8 cellular contexts compared by ENCODE assay signal in genomic region chr2:197452754-197453122, GRCh38. TPM values are rescaled to one million over a fixed set of nuclear protein-coding genes. Genes with fewer than 3 reads are reported as not detected.
DNase-seq lines count a peak whose midpoint lies in the region; ATAC-seq, FAIRE-seq and TF ChIP-seq lines count a peak whose summit lies in the region.

No MANE protein-coding gene starts in this region.

- TF ChIP-seq RAD21 in K562 (CRISPR knock-in tag; conservative IDR thresholded peaks at IDR 0.05 in 1 of 2, IDR thresholded peaks at IDR 0.05 in 1 of 2): no peak

- POLR2A ChIA-PET in K562 (lab: Yijun Ruan, JAX): interaction anchor here (0.6 to 2.2 kb wide), 10 partner anchors 9 to 550 kb away, joined by 3 to 10 read pairs (median 7); partner anchors contain the start of genes HSPD1 and SF3B1

- no peaks in the 10 kb centered on the region for H3K9me1 ChIP-seq in K562 (ENCODE audit: control insufficient read depth, insufficient read depth, low read length)

- peaks cover 39% of the 10 kb centered on the region for H3K79me2 ChIP-seq in K562 (ENCODE audit: control insufficient read depth, insufficient read depth, low read length)

- peaks cover 40% of the 10 kb centered on the region for H3K4me1 Mint-ChIP-seq in activated naive CD4-positive, alpha-beta T cell treated with anti-CD3 and anti-CD28 coated beads, Interleukin-2, amount 50 U/mL, for 24 hours

- peaks cover 4% of the 10 kb centered on the region; the same call in 1 of the 3 replicates for H3K36me3 ChIP-seq in K562 (ENCODE audit: control insufficient read depth, insufficient read depth, low read length)
- H3K36me3 ChIP-seq in lung (ENCODE audit: control insufficient read depth in 2 of 2, insufficient read depth in 2 of 2, low read length in 2 of 2): no peaks in the 10 kb centered on the region
- no peaks in the 10 kb centered on the region for H3K36me3 ChIP-seq in uterus

- peak overlapping the region; percentile 100 for H3K4me3 Mint-ChIP-seq in activated naive CD4-positive, alpha-beta T cell treated with anti-CD3 and anti-CD28 coated beads, Interleukin-2, amount 50 U/mL, for 24 hours

- TSS peak; percentile 98 for BruUV-seq in K562 (replicated peaks; lab: Mats Ljungman, UMichigan)

- H3K9ac ChIP-seq in K562 (ENCODE audit: insufficient read depth in 1 of 2, low read depth in 2 of 2, low read length in 2 of 2): peak overlapping the region; percentile 81 to 89

- peak overlapping the region; percentile 93 for H2AFZ ChIP-seq in K562 (ENCODE audit: low read depth, low read length)

- H3K9me3 Mint-ChIP-seq in activated naive CD4-positive, alpha-beta T cell treated with anti-CD3 and anti-CD28 coated beads, Interleukin-2, amount 50 U/mL, for 24 hours: no peaks in the 10 kb centered on the region

- no peak for FAIRE-seq in K562 (lab: Jason Lieb, UNC)

- H3K27me3 ChIP-seq in K562 (ENCODE audit: control insufficient read depth in 2 of 2, insufficient read depth in 2 of 2, low read length in 2 of 2): no peaks in the 10 kb centered on the region
- no peaks in the 10 kb centered on the region for H3K27me3 ChIP-seq in lung (ENCODE audit: control insufficient read depth, insufficient read depth)
- H3K27me3 ChIP-seq in uterus: no peaks in the 10 kb centered on the region

- in situ Hi-C loops in K562 (cut with MboI): no loop called here

- peak overlapping the region; percentile 97 for H3K4me2 ChIP-seq in K562 (ENCODE audit: insufficient read depth, low read length)

- 3% methylated on average over 11 of the region's 11 CpGs for WGBS in K562 (ENCODE audit: insufficient coverage, low coverage, missing lambda C conversion rate)
- WGBS in lung, 2 donors: 3 to 4% methylated on average over 11 of the region's 11 CpGs

- CTCF ChIA-PET in K562 (lab: Yijun Ruan, JAX; ENCODE audit: low intra/inter-chr PET ratio): no interaction called here

- H3K27ac Mint-ChIP-seq in activated naive CD4-positive, alpha-beta T cell treated with anti-CD3 and anti-CD28 coated beads, Interleukin-2, amount 50 U/mL, for 24 hours: peak overlapping the region; percentile 100

- H3K4me3 ChIP-seq in K562: peak overlapping the region; percentile 97
- peak overlapping the region; percentile 33 for H3K4me3 ChIP-seq in lung
- peak overlapping the region; percentile 51 to 88 for H3K4me3 ChIP-seq in uterus

- intact Hi-C loops in K562 (cut with micrococcal nuclease) (loop anchor here (1.0 to 5.0 kb wide), 3 partner anchors 17 to 145 kb away; partner anchors contain the start of gene SF3B1), uterus (cut with DNase I; ENCODE audit: low total_unique reads) (no loop called here)

- no peak for DNase-seq in activated naive CD4-positive, alpha-beta T cell treated with anti-CD3 and anti-CD28 coated beads, Interleukin-2, amount 50 U/mL, for 16 hours
- DNase-seq in K562 (ENCODE audit: extremely low read depth in 1 of 4, low spot score in 3 of 4) (no peak), lung (ENCODE audit: low spot score) (no peak), uterus (no peak), amniotic stem cell (lab: John Stamatoyannopoulos, UW) (no peak)
- DNase-seq in activated CD8-positive, alpha-beta memory T cell treated with anti-CD3 and anti-CD28 coated beads, Interleukin-2, amount 50 U/mL, for 48 hours: no peak

- ATAC-seq in K562: no peak
- peak; percentile 22 for ATAC-seq in lung (ENCODE audit: insufficient read depth, low FRiP score)
- ATAC-seq in HG03520 (IDR thresholded peaks at IDR 0.05; ENCODE audit: unreplicated experiment): no peak

- 0 out of 2 replicates have a peak, but pooled peaks have one; percentile 55 for TF ChIP-seq POLR2A in K562 (conservative IDR thresholded peaks at IDR 0.05)
- no peak for TF ChIP-seq POLR2A in uterus (IDR thresholded peaks at IDR 0.05)

- H3K9me3 ChIP-seq in K562 (replicated peaks; ENCODE audit: control insufficient read depth, insufficient read depth, low read depth, low read length) (no peaks in the 10 kb centered on the region), lung (ENCODE audit: control insufficient read depth in 2 of 2, insufficient read depth in 1 of 2, low read length in 1 of 2) (no peaks in the 10 kb centered on the region), uterus (no peaks in the 10 kb centered on the region)

- no peak for TF ChIP-seq CTCF in K562 (IDR thresholded peaks at IDR 0.05 in 2 of 3, conservative IDR thresholded peaks at IDR 0.05 in 1 of 3; ENCODE audit: insufficient read depth in 2 of 3, low read depth in 1 of 3, low read length in 3 of 3)
- TF ChIP-seq CTCF in lung (IDR thresholded peaks at IDR 0.05; ENCODE audit: control extremely low read depth, extremely low read depth): no peak
- no peak for TF ChIP-seq CTCF in uterus (IDR thresholded peaks at IDR 0.05)

- H3K36me3 Mint-ChIP-seq in activated naive CD4-positive, alpha-beta T cell treated with anti-CD3 and anti-CD28 coated beads, Interleukin-2, amount 50 U/mL, for 24 hours: peaks cover 5% of the 10 kb centered on the region

- no peak for TF ChIP-seq EP300 in K562 (IDR thresholded peaks at IDR 0.05; ENCODE audit: low read length)

- peaks cover 0 to 3% of the 10 kb centered on the region in 2 experiments; a peak in 3 of 5 replicates for H3K4me1 ChIP-seq in K562 (replicated peaks in 1 of 2; ENCODE audit: control insufficient read depth in 2 of 2, insufficient read depth in 2 of 2, low read length in 2 of 2)
- H3K4me1 ChIP-seq in lung (ENCODE audit: control insufficient read depth in 2 of 2, insufficient read depth in 2 of 2, low read length in 2 of 2): peaks cover 1 to 4% of the 10 kb centered on the region in 2 donors
- H3K4me1 ChIP-seq in uterus: peaks cover 0 to 11% of the 10 kb centered on the region in 2 donors

- no peaks in the 10 kb centered on the region for H4K20me1 ChIP-seq in K562 (replicated peaks; ENCODE audit: control insufficient read depth, insufficient read depth, low read length)

- H3K27ac ChIP-seq in K562 (ENCODE audit: extremely low read depth, low read depth, low read length): peak overlapping the region; percentile 89
- H3K27ac ChIP-seq in lung (ENCODE audit: low read depth in 1 of 2, low read length in 1 of 2): peak overlapping the region; percentile 80 to 97
- H3K27ac ChIP-seq in uterus: peak overlapping the region; percentile 91 to 97

- H3K27me3 Mint-ChIP-seq in activated naive CD4-positive, alpha-beta T cell treated with anti-CD3 and anti-CD28 coated beads, Interleukin-2, amount 50 U/mL, for 24 hours: no peaks in the 10 kb centered on the region

RNA-seq across cellular contexts. Expression of gene COQ10B, which starts 0.6 kb away (rescaled TPM):
- 8.4 and 11.7 TPM in 2 replicates for total RNA-seq in K562 (2011; cell fraction: chromatin; rRNA removed; ENCODE audit: low replicate concordance)
- 7.0 and 9.7 TPM in 2 replicates for total RNA-seq in K562 (2011; cell fraction: nucleolus; rRNA removed)
- 10.8 and 22.4 TPM in 2 replicates for total RNA-seq in K562 (2011; cell fraction: nucleoplasm; rRNA removed)
- total RNA-seq in K562 (2014; rRNA removed) (6.9 and 7.6 TPM in 2 replicates), K562 (2014; rRNA removed; fragmentation: Illumina TruSeq; extraction: Trizol) (13.1 and 15.9 TPM in 2 replicates), K562 (2015; rRNA removed; fragmentation: Illumina TruSeq; extraction: Trizol) (10.8 and 11.1 TPM in 2 replicates), K562 (2021) (8.5 and 9.8 TPM in 2 replicates), lung (10 to 100 TPM; 18.3 to 26.8 TPM), uterus (10 to 100 TPM; 23.8 to 34.1 (median 28.5) TPM)
- polyA plus RNA-seq in K562 (2011; rRNA removed) (1.8 and 3.1 TPM in 2 replicates), K562 (2014; fragmentation: Illumina TruSeq; extraction: Trizol) (8.8 and 9.7 TPM in 2 replicates), K562 (2014; fragmentation: Nextera tagmentation; extraction: Ambion mirVana) (1 to 10 TPM; 7.2 to 7.7 TPM), K562 (2014; rRNA removed) (7.1 and 9.3 TPM in 2 replicates), lung (10 to 100 TPM; 13.3 to 23.5 TPM)
- polyA plus RNA-seq in K562 (2011; cell fraction: cytosol; rRNA removed): 0.86 and 1.4 TPM in 2 replicates
- 1.5 and 1.9 TPM in 2 replicates for polyA plus RNA-seq in K562 (2011; cell fraction: nucleus; rRNA removed)
- polyA plus RNA-seq in K562 (2012): 6.8 and 10.0 TPM in 2 replicates
- polyA minus RNA-seq in K562 (2011; rRNA and poly(A)+ RNA removed): 4.2 and 4.7 TPM in 2 replicates
- polyA minus RNA-seq in K562 (2011; cell fraction: cytosol; rRNA and poly(A)+ RNA removed): 1.1 and 1.7 TPM in 2 replicates
- 5.7 and 8.9 TPM in 2 replicates for polyA minus RNA-seq in K562 (2011; cell fraction: nucleus; rRNA and poly(A)+ RNA removed)

RNA-seq across cellular contexts. Expression of gene SF3B1, which starts 17.9 kb away (rescaled TPM):
- total RNA-seq in K562 (2011; cell fraction: chromatin; rRNA removed; ENCODE audit: low replicate concordance): 275 and 561 TPM in 2 replicates
- 81.5 and 115 TPM in 2 replicates for total RNA-seq in K562 (2011; cell fraction: nucleolus; rRNA removed)
- total RNA-seq in K562 (2011; cell fraction: nucleoplasm; rRNA removed): 184 and 196 TPM in 2 replicates
- 96.2 and 118 TPM in 2 replicates for total RNA-seq in K562 (2014; rRNA removed)
- 209 and 283 TPM in 2 replicates for total RNA-seq in K562 (2014; rRNA removed; fragmentation: Illumina TruSeq; extraction: Trizol)
- total RNA-seq in K562 (2015; rRNA removed; fragmentation: Illumina TruSeq; extraction: Trizol): 168 and 176 TPM in 2 replicates
- total RNA-seq in K562 (2021): 180 and 182 TPM in 2 replicates
- polyA plus RNA-seq in K562 (2011; rRNA removed): 340 and 377 TPM in 2 replicates
- polyA plus RNA-seq in K562 (2011; cell fraction: cytosol; rRNA removed): 104 and 199 TPM in 2 replicates
- polyA plus RNA-seq in K562 (2011; cell fraction: nucleus; rRNA removed): 387 and 786 TPM in 2 replicates
- 124 and 183 TPM in 2 replicates for polyA plus RNA-seq in K562 (2012)
- polyA plus RNA-seq in K562 (2014; fragmentation: Illumina TruSeq; extraction: Trizol): 238 and 243 TPM in 2 replicates
- 100 to 1,000 TPM; 125 to 177 TPM for polyA plus RNA-seq in K562 (2014; fragmentation: Nextera tagmentation; extraction: Ambion mirVana)
- polyA plus RNA-seq in K562 (2014; rRNA removed): 144 and 145 TPM in 2 replicates
- 859 and 924 TPM in 2 replicates for polyA minus RNA-seq in K562 (2011; rRNA and poly(A)+ RNA removed)
- 67.3 and 81.8 TPM in 2 replicates for polyA minus RNA-seq in K562 (2011; cell fraction: cytosol; rRNA and poly(A)+ RNA removed)
- polyA minus RNA-seq in K562 (2011; cell fraction: nucleus; rRNA and poly(A)+ RNA removed): 130 and 336 TPM in 2 replicates
- 100 to 1,000 TPM; 189 to 432 TPM for total RNA-seq in lung
- 100 to 1,000 TPM; 126 to 275 TPM for polyA plus RNA-seq in lung
- 1,000 to 10,000 TPM in 1 of 4 donors, 100 to 1,000 TPM in 3; 356 to 1,013 (median 641) TPM for total RNA-seq in uterus

RNA-seq across cellular contexts. Expression of gene HSPD1, which starts 46.9 kb away (rescaled TPM):
- 178 and 396 TPM in 2 replicates for total RNA-seq in K562 (2011; cell fraction: chromatin; rRNA removed; ENCODE audit: low replicate concordance)
- 123 and 133 TPM in 2 replicates for total RNA-seq in K562 (2011; cell fraction: nucleolus; rRNA removed)
- total RNA-seq in K562 (2011; cell fraction: nucleoplasm; rRNA removed): 166 and 176 TPM in 2 replicates
- total RNA-seq in K562 (2014; rRNA removed): 398 and 400 TPM in 2 replicates
- 816 and 890 TPM in 2 replicates for total RNA-seq in K562 (2014; rRNA removed; fragmentation: Illumina TruSeq; extraction: Trizol)
- 663 and 710 TPM in 2 replicates for total RNA-seq in K562 (2015; rRNA removed; fragmentation: Illumina TruSeq; extraction: Trizol)
- total RNA-seq in K562 (2021): 561 and 583 TPM in 2 replicates
- 411 and 575 TPM in 2 replicates for polyA plus RNA-seq in K562 (2011; rRNA removed)
- polyA plus RNA-seq in K562 (2011; cell fraction: cytosol; rRNA removed): 100 and 172 TPM in 2 replicates
- polyA plus RNA-seq in K562 (2011; cell fraction: nucleus; rRNA removed): 163 and 169 TPM in 2 replicates
- polyA plus RNA-seq in K562 (2012): 361 and 520 TPM in 2 replicates
- polyA plus RNA-seq in K562 (2014; fragmentation: Illumina TruSeq; extraction: Trizol): 654 and 736 TPM in 2 replicates
- 1,000 to 10,000 TPM in 1 of 2 experiments, 100 to 1,000 TPM in 1; 622 to 1,014 TPM for polyA plus RNA-seq in K562 (2014; fragmentation: Nextera tagmentation; extraction: Ambion mirVana)
- 508 and 510 TPM in 2 replicates for polyA plus RNA-seq in K562 (2014; rRNA removed)
- polyA minus RNA-seq in K562 (2011; rRNA and poly(A)+ RNA removed): 835 and 848 TPM in 2 replicates
- polyA minus RNA-seq in K562 (2011; cell fraction: cytosol; rRNA and poly(A)+ RNA removed): 305 and 355 TPM in 2 replicates
- 151 and 279 TPM in 2 replicates for polyA minus RNA-seq in K562 (2011; cell fraction: nucleus; rRNA and poly(A)+ RNA removed)
- 100 to 1,000 TPM; 173 to 416 TPM for total RNA-seq in lung
- polyA plus RNA-seq in lung: 100 to 1,000 TPM; 154 to 204 TPM
- 100 to 1,000 TPM in 3 of 4 donors, 10 to 100 TPM in 1; 76.8 to 258 (median 161) TPM for total RNA-seq in uterus

RNA-seq across cellular contexts. Expression of gene HSPE1, which starts 47.4 kb away (rescaled TPM):
- 32.0 and 68.8 TPM in 2 replicates for total RNA-seq in K562 (2011; cell fraction: chromatin; rRNA removed; ENCODE audit: low replicate concordance)
- total RNA-seq in K562 (2011; cell fraction: nucleolus; rRNA removed): 34.5 and 38.0 TPM in 2 replicates
- total RNA-seq in K562 (2011; cell fraction: nucleoplasm; rRNA removed): 51.1 and 56.8 TPM in 2 replicates
- total RNA-seq in K562 (2014; rRNA removed) (395 and 427 TPM in 2 replicates), K562 (2014; rRNA removed; fragmentation: Illumina TruSeq; extraction: Trizol) (649 and 664 TPM in 2 replicates), K562 (2015; rRNA removed; fragmentation: Illumina TruSeq; extraction: Trizol) (576 and 612 TPM in 2 replicates), K562 (2021) (223 and 261 TPM in 2 replicates), lung (100 to 1,000 TPM in 1 of 2 donors, 10 to 100 TPM in 1; 64.6 to 154 TPM), uterus (10 to 100 TPM; 22.3 to 55.0 (median 39.4) TPM)
- polyA plus RNA-seq in K562 (2011; rRNA removed) (267 and 371 TPM in 2 replicates), K562 (2014; fragmentation: Illumina TruSeq; extraction: Trizol) (574 and 695 TPM in 2 replicates), K562 (2014; fragmentation: Nextera tagmentation; extraction: Ambion mirVana) (1,000 to 10,000 TPM in 1 of 2 experiments, 100 to 1,000 TPM in 1; 880 to 1,007 TPM), K562 (2014; rRNA removed) (843 and 986 TPM in 2 replicates), lung (100 to 1,000 TPM; 150 to 332 TPM)
- 41.1 and 116 TPM in 2 replicates for polyA plus RNA-seq in K562 (2011; cell fraction: cytosol; rRNA removed)
- 31.9 and 45.6 TPM in 2 replicates for polyA plus RNA-seq in K562 (2011; cell fraction: nucleus; rRNA removed)
- polyA plus RNA-seq in K562 (2012): 140 and 1,187 TPM in 2 replicates
- polyA minus RNA-seq in K562 (2011; rRNA and poly(A)+ RNA removed): 192 and 215 TPM in 2 replicates
- 29.0 and 38.2 TPM in 2 replicates for polyA minus RNA-seq in K562 (2011; cell fraction: cytosol; rRNA and poly(A)+ RNA removed)
- 30.8 and 50.2 TPM in 2 replicates for polyA minus RNA-seq in K562 (2011; cell fraction: nucleus; rRNA and poly(A)+ RNA removed)

Comparison
In these comparisons a context has a peak if more than half of its experiments do, and no peak if none do; other contexts are left out.
1. H3K4me3 ChIP-seq: peak in every context shown above with its lines; median percentile 97 in K562; 70 in uterus; 33 in lung.